Comparison of ENCODE assay signal across 2 cellular contexts in the genomic region with DNA sequence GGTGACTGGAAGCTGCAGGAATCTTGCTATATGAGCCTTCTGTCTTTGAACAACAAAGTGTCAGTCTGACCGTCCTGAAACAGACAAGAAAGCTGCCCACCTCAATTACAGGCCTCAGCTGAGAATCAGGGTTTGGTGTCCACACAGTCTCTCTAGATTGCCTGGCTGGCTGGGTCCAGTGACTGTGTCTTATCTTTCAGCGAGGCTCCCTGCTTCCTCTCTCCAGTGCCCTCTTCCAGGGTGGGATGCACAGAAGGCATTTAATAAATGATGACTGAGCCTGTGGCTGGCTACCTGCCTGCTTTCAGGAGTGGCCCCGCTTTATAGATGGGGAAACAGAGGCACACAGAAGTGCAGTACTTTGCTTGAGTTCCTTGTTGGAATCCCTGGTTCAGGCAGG.
TF ChIP-seq lines count a peak whose summit lies in the region.

No MANE protein-coding gene starts in this region.

TF ChIP-seq in GM23338, 12 proteins besides CTCF, POLR2A, EP300 and RAD21 (continues in another document):
- TF ChIP-seq, protein P1, sequence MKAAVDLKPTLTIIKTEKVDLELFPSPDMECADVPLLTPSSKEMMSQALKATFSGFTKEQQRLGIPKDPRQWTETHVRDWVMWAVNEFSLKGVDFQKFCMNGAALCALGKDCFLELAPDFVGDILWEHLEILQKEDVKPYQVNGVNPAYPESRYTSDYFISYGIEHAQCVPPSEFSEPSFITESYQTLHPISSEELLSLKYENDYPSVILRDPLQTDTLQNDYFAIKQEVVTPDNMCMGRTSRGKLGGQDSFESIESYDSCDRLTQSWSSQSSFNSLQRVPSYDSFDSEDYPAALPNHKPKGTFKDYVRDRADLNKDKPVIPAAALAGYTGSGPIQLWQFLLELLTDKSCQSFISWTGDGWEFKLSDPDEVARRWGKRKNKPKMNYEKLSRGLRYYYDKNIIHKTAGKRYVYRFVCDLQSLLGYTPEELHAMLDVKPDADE (IDR thresholded peaks at IDR 0.05): no peak
- TF ChIP-seq STAT1 (IDR thresholded peaks at IDR 0.05; ENCODE audit: unreplicated experiment) (no peak), EZH2phosphoT487 (IDR thresholded peaks at IDR 0.05; ENCODE audit: unreplicated experiment) (no peak), JUNB (IDR thresholded peaks at IDR 0.05; ENCODE audit: unreplicated experiment) (no peak), EZH2 (IDR thresholded peaks at IDR 0.05; ENCODE audit: low read depth, unreplicated experiment) (no peak), CREB1 (CRISPR knock-in tag; IDR thresholded peaks at IDR 0.05; ENCODE audit: low read depth) (no peak), ZNF114 (CRISPR knock-in tag; IDR thresholded peaks at IDR 0.05) (no peak), POLR2AphosphoS5 (IDR thresholded peaks at IDR 0.05; ENCODE audit: low read depth) (no peak), NANOG (IDR thresholded peaks at IDR 0.05; ENCODE audit: borderline replicate concordance) (no peak), ZNF331 (CRISPR knock-in tag; IDR thresholded peaks at IDR 0.05; ENCODE audit: low read depth) (no peak)
- TF ChIP-seq, protein P2, sequence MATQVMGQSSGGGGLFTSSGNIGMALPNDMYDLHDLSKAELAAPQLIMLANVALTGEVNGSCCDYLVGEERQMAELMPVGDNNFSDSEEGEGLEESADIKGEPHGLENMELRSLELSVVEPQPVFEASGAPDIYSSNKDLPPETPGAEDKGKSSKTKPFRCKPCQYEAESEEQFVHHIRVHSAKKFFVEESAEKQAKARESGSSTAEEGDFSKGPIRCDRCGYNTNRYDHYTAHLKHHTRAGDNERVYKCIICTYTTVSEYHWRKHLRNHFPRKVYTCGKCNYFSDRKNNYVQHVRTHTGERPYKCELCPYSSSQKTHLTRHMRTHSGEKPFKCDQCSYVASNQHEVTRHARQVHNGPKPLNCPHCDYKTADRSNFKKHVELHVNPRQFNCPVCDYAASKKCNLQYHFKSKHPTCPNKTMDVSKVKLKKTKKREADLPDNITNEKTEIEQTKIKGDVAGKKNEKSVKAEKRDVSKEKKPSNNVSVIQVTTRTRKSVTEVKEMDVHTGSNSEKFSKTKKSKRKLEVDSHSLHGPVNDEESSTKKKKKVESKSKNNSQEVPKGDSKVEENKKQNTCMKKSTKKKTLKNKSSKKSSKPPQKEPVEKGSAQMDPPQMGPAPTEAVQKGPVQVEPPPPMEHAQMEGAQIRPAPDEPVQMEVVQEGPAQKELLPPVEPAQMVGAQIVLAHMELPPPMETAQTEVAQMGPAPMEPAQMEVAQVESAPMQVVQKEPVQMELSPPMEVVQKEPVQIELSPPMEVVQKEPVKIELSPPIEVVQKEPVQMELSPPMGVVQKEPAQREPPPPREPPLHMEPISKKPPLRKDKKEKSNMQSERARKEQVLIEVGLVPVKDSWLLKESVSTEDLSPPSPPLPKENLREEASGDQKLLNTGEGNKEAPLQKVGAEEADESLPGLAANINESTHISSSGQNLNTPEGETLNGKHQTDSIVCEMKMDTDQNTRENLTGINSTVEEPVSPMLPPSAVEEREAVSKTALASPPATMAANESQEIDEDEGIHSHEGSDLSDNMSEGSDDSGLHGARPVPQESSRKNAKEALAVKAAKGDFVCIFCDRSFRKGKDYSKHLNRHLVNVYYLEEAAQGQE (IDR thresholded peaks at IDR 0.05; ENCODE audit: unreplicated experiment): no peak

TF ChIP-seq in H1, 55 proteins besides CTCF, POLR2A, EP300 and RAD21:
- TF ChIP-seq RNF2 (IDR thresholded peaks at IDR 0.05; ENCODE audit: borderline replicate concordance, low read depth, low read length, missing control alignments, poor library complexity, severe bottlenecking) (no peak), YY1 (IDR thresholded peaks at IDR 0.05; ENCODE audit: low read depth, low read length) (no peak), SIX5 (IDR thresholded peaks at IDR 0.05; ENCODE audit: low read depth, low read length) (no peak), KDM4A (IDR thresholded peaks at IDR 0.05; ENCODE audit: low read depth, low read length, severe bottlenecking) (no peak), RFX5 (IDR thresholded peaks at IDR 0.05; ENCODE audit: borderline replicate concordance, low read depth, low read length) (no peak), SIRT6 (IDR thresholded peaks at IDR 0.05; ENCODE audit: low read length) (no peak), GABPA (IDR thresholded peaks at IDR 0.05; ENCODE audit: borderline replicate concordance, insufficient read depth, low read length) (no peak), MAFK (IDR thresholded peaks at IDR 0.05; ENCODE audit: low read depth, low read length) (no peak), SP4 (IDR thresholded peaks at IDR 0.05; ENCODE audit: low read length) (no peak), CTBP2 (IDR thresholded peaks at IDR 0.05; ENCODE audit: borderline replicate concordance, insufficient read depth, insufficient read length, low read length) (no peak), SP1 (IDR thresholded peaks at IDR 0.05; ENCODE audit: low read depth, low read length) (no peak), JUN (IDR thresholded peaks at IDR 0.05; ENCODE audit: low read depth, low read length) (no peak), RXRA (IDR thresholded peaks at IDR 0.05; ENCODE audit: insufficient read depth, low read depth, low read length) (no peak), EGR1 (IDR thresholded peaks at IDR 0.05; ENCODE audit: borderline replicate concordance, low read depth, low read length) (no peak), SAP30 (IDR thresholded peaks at IDR 0.05; ENCODE audit: insufficient read depth, insufficient replicate concordance, low read length) (no peak)
